11 cellular contexts compared by ENCODE assay signal in genomic region chr6:20173833-20174796, GRCh38. TPM values are rescaled to one million over a fixed set of nuclear protein-coding genes. Genes with fewer than 3 reads are reported as not detected.
A peak's percentile ranks its signal among the peaks of the same experiment; 100 is the strongest.
DNase-seq lines count a peak whose midpoint lies in the region; ATAC-seq and TF ChIP-seq lines count a peak whose summit lies in the region.
"Had no signal": no experiment of that assay in that cellular context is flagged by ENCODE, and none has a peak within 500 bp of the region (broad histone marks: within the 10 kb centered on the region; RNA-seq: fewer than 3 reads in every experiment).

No MANE protein-coding gene starts in this region.

- TF ChIP-seq CTCF in GM23338 (conservative IDR thresholded peaks at IDR 0.05; ENCODE audit: low read depth in 2 of 2) = no peak

- no peak overlapping the region for H3K4me2 ChIP-seq in GM23338
- H3K4me2 ChIP-seq: A549 had no signal

- ATAC-seq in activated CD4-positive, alpha-beta T cell treated with anti-CD3 and anti-CD28 coated beads for 36 hours = peak; percentile 54
- ATAC-seq in HG02885 (IDR thresholded peaks at IDR 0.05; ENCODE audit: poor library complexity, unreplicated experiment) (peak; percentile 53), GM23338 (no peak)
- ATAC-seq in naive thymus-derived CD4-positive, alpha-beta T cell = peak; percentile 73
- ATAC-seq: A549 had no signal

- H3K27ac ChIP-seq in naive thymus-derived CD4-positive, alpha-beta T cell (ENCODE audit: low read depth, low read length) = no peak overlapping the region
- H3K27ac ChIP-seq in GM23338 (ENCODE audit: low read depth) = no peak overlapping the region
- H3K27ac ChIP-seq: A549 had no signal

- POLR2A ChIA-PET in activated CD4-positive, alpha-beta T cell treated with anti-CD3 and anti-CD28 coated beads for 36 hours (lab: Charles Lee) = interaction anchor here (0.6 kb wide), 1 partner anchor 39 kb away, joined by 5 read pairs; no protein-coding TSS in a partner anchor
- POLR2A ChIA-PET in naive thymus-derived CD4-positive, alpha-beta T cell (lab: Charles Lee) = interaction anchor here (0.9 kb wide), 1 partner anchor 9 kb away, joined by 3 read pairs; no protein-coding TSS in a partner anchor

- no peak overlapping the region for H2AFZ ChIP-seq in GM23338

- H3K27me3 ChIP-seq in naive thymus-derived CD4-positive, alpha-beta T cell (ENCODE audit: control insufficient read depth in 2 of 2, insufficient read depth in 2 of 2, low read length in 2 of 2) = no peaks in the 10 kb centered on the region
- H3K27me3 ChIP-seq in GM23338 (ENCODE audit: insufficient read depth) = no peaks in the 10 kb centered on the region

- H3K27me3 Mint-ChIP-seq in activated CD4-positive, alpha-beta T cell treated with anti-CD3 and anti-CD28 coated beads for 36 hours = no peaks in the 10 kb centered on the region
- no peaks in the 10 kb centered on the region for H3K27me3 Mint-ChIP-seq in naive thymus-derived CD4-positive, alpha-beta T cell
- H3K27me3 Mint-ChIP-seq in GM23338 (ENCODE audit: insufficient read depth, low read depth, poor library complexity) = peaks cover 4% of the 10 kb centered on the region

- H3K79me2 ChIP-seq in GM23338 (replicated peaks; ENCODE audit: insufficient read depth) = peaks cover 7% of the 10 kb centered on the region; the same call in 1 of the 2 replicates

- H4K20me1 ChIP-seq in GM23338 (replicated peaks; ENCODE audit: insufficient read depth) = no peaks in the 10 kb centered on the region

- H3K4me3 Mint-ChIP-seq in activated CD4-positive, alpha-beta T cell treated with anti-CD3 and anti-CD28 coated beads for 36 hours = no peak overlapping the region
- H3K4me3 Mint-ChIP-seq in naive thymus-derived CD4-positive, alpha-beta T cell = peak overlapping the region in 9 of 10 donors; percentile 13 to 76 (median 48)
- no peak overlapping the region for H3K4me3 Mint-ChIP-seq in GM23338

- H3K36me3 Mint-ChIP-seq in activated CD4-positive, alpha-beta T cell treated with anti-CD3 and anti-CD28 coated beads for 36 hours (ENCODE audit: low read depth) = peaks cover 3% of the 10 kb centered on the region
- H3K36me3 Mint-ChIP-seq in naive thymus-derived CD4-positive, alpha-beta T cell = peaks cover 0 to 25% (median 8%) of the 10 kb centered on the region in 5 donors
- no peaks in the 10 kb centered on the region for H3K36me3 Mint-ChIP-seq in GM23338 (ENCODE audit: low read depth)

- peaks cover 0 to 15% of the 10 kb centered on the region in 2 donors for H3K4me1 ChIP-seq in naive thymus-derived CD4-positive, alpha-beta T cell (ENCODE audit: control insufficient read depth in 2 of 2, insufficient read depth in 2 of 2, low read length in 2 of 2)
- peaks cover 2% of the 10 kb centered on the region; the same call in 1 of the 2 replicates for H3K4me1 ChIP-seq in GM23338 (ENCODE audit: insufficient read depth)
- H3K4me1 ChIP-seq: A549 had no signal

- no peaks in the 10 kb centered on the region for H3F3A ChIP-seq in GM23338 (replicated peaks; ENCODE audit: low read depth)

- peak overlapping the region; percentile 59 for H3K27ac Mint-ChIP-seq in activated CD4-positive, alpha-beta T cell treated with anti-CD3 and anti-CD28 coated beads for 36 hours
- peak overlapping the region in 8 of 9 donors; percentile 0 to 75 (median 52) for H3K27ac Mint-ChIP-seq in naive thymus-derived CD4-positive, alpha-beta T cell
- H3K27ac Mint-ChIP-seq in GM23338 = no peak overlapping the region

- intact Hi-C loops in activated CD4-positive, alpha-beta T cell treated with anti-CD3 and anti-CD28 coated beads for 36 hours (cut with DNase I, micrococcal nuclease) = no loop called here
- intact Hi-C loops in naive thymus-derived CD4-positive, alpha-beta T cell (cut with micrococcal nuclease) = loop anchor here in 1 of 2 donors (2.0 kb wide), 1 partner anchor 29 kb away; no protein-coding TSS in a partner anchor

- H3K4me1 Mint-ChIP-seq in activated CD4-positive, alpha-beta T cell treated with anti-CD3 and anti-CD28 coated beads for 36 hours = peaks cover 38% of the 10 kb centered on the region
- H3K4me1 Mint-ChIP-seq in naive thymus-derived CD4-positive, alpha-beta T cell = peaks cover 25 to 40% (median 34%) of the 10 kb centered on the region in 7 donors
- peaks cover 9% of the 10 kb centered on the region; the same call in 2 of the 3 replicates for H3K4me1 Mint-ChIP-seq in GM23338

- no peak overlapping the region for H3K4me3 ChIP-seq in naive thymus-derived CD4-positive, alpha-beta T cell (ENCODE audit: low read length)
- H3K4me3 ChIP-seq in GM23338 = no peak overlapping the region
- H3K4me3 ChIP-seq: A549 had no signal

- H3K9me2 ChIP-seq in GM23338 (ENCODE audit: insufficient read depth) = no peaks in the 10 kb centered on the region

- DNase-seq in activated CD4-positive, alpha-beta T cell treated with anti-CD3 and anti-CD28 coated beads for 36 hours = no peak
- no peak for DNase-seq in activated CD4-positive, alpha-beta T cell treated with anti-CD3 and anti-CD28 coated beads, Interleukin-2, amount 50 U/mL, for 4 hours
- DNase-seq in OCI-M2 (lab: John Stamatoyannopoulos, UW; ENCODE audit: unreplicated experiment) (peak; percentile 34), RPMI8226 (no peak), GM23338 (ENCODE audit: low spot score) (no peak), HuH-7.5 (ENCODE audit: low spot score) (no peak)
- peak in 5 of 9 donors; percentile 5 to 27 (median 20) for DNase-seq in naive thymus-derived CD4-positive, alpha-beta T cell
- DNase-seq: activated CD4-positive, alpha-beta T cell treated with anti-CD3 and anti-CD28 coated beads, Interleukin-2, amount 50 U/mL, for 1 hour; NCI-H187 had no signal

- no peaks in the 10 kb centered on the region for H3K9me3 ChIP-seq in naive thymus-derived CD4-positive, alpha-beta T cell (ENCODE audit: control insufficient read depth in 2 of 3, low read length in 3 of 3)
- H3K9me3 ChIP-seq: A549 had no signal

- no peaks in the 10 kb centered on the region for H3K36me3 ChIP-seq in naive thymus-derived CD4-positive, alpha-beta T cell (ENCODE audit: control insufficient read depth in 2 of 3, insufficient read depth in 3 of 3, low read length in 3 of 3)
- no peaks in the 10 kb centered on the region for H3K36me3 ChIP-seq in GM23338 (ENCODE audit: insufficient read depth)

- no peaks in the 10 kb centered on the region for H3K9me3 Mint-ChIP-seq in activated CD4-positive, alpha-beta T cell treated with anti-CD3 and anti-CD28 coated beads for 36 hours (ENCODE audit: low read depth)
- no peaks in the 10 kb centered on the region for H3K9me3 Mint-ChIP-seq in naive thymus-derived CD4-positive, alpha-beta T cell
- no peaks in the 10 kb centered on the region for H3K9me3 Mint-ChIP-seq in GM23338

- CTCF ChIA-PET in activated CD4-positive, alpha-beta T cell treated with anti-CD3 and anti-CD28 coated beads for 36 hours (lab: Charles Lee) = interaction anchor here (0.6 to 0.7 kb wide), 2 partner anchors 96 to 508 kb away, joined by 3 read pairs; no protein-coding TSS in a partner anchor
- CTCF ChIA-PET in naive thymus-derived CD4-positive, alpha-beta T cell (lab: Charles Lee) = no interaction called here

TF ChIP-seq in GM23338, 12 proteins besides CTCF, POLR2A, EP300 and RAD21 (continues in another document):
- TF ChIP-seq EZH2phosphoT487 (IDR thresholded peaks at IDR 0.05; ENCODE audit: unreplicated experiment) (no peak), JUNB (IDR thresholded peaks at IDR 0.05; ENCODE audit: unreplicated experiment) (no peak)

RNA-seq across cellular contexts. Expression of gene MBOAT1, which starts 38.2 kb away (rescaled TPM):
- 10 to 100 TPM; 13.3 to 16.1 TPM for total RNA-seq in activated CD4-positive, alpha-beta T cell treated with anti-CD3 and anti-CD28 coated beads for 36 hours
- 10 to 100 TPM in 3 of 5 experiments, 1 to 10 TPM in 2; 6.2 to 24.7 (median 10.0) TPM for total RNA-seq in naive thymus-derived CD4-positive, alpha-beta T cell
- 1 to 10 TPM in 1 of 2 donors, under 1 TPM in 1; 0.84 to 1.0 TPM for polyA plus RNA-seq in naive thymus-derived CD4-positive, alpha-beta T cell
- 18.6 and 20.9 TPM in 2 replicates for total RNA-seq in GM23338 (2014; rRNA removed; shearing (Covaris generic))
- polyA plus RNA-seq in GM23338 (2016; fragmentation: Nextera tagmentation; extraction: Ambion mirVana) = 3.2 and 3.8 TPM in 2 replicates

Comparison
In these comparisons a context has a peak if more than half of its experiments do, and no peak if none do; other contexts are left out.
1. DNase-seq: peak in OCI-M2 (single experiment) and naive thymus-derived CD4-positive, alpha-beta T cell (5 of 9); none in activated CD4-positive, alpha-beta T cell treated with anti-CD3 and anti-CD28 coated beads for 36 hours (single experiment), activated CD4-positive, alpha-beta T cell treated with anti-CD3 and anti-CD28 coated beads, Interleukin-2, amount 50 U/mL, for 4 hours (0 of 2), RPMI8226 (single experiment), GM23338 (single experiment) and HuH-7.5 (single experiment).
2. H3K4me3 Mint-ChIP-seq: peak in naive thymus-derived CD4-positive, alpha-beta T cell (9 of 10); none in activated CD4-positive, alpha-beta T cell treated with anti-CD3 and anti-CD28 coated beads for 36 hours (single experiment) and GM23338 (single experiment).